Comparison of ENCODE assay signal across 8 cellular contexts in genomic region chr16:75097941-75098897, GRCh38. TPM values are rescaled to one million over a fixed set of nuclear protein-coding genes. Genes with fewer than 3 reads are reported as not detected.
A peak's percentile ranks its signal among the peaks of the same experiment; 100 is the strongest.
DNase-seq lines count a peak whose midpoint lies in the region; ATAC-seq, FAIRE-seq and TF ChIP-seq lines count a peak whose summit lies in the region.

No MANE protein-coding gene starts in this region.

- POLR2A ChIA-PET in GM12878 (lab: Charles Lee) = no interaction called here

- H2AFZ ChIP-seq in GM12878 (ENCODE audit: control insufficient read depth, low read depth, low read length) = no peak overlapping the region

- H3K4me3 ChIP-seq in GM12878 = no peak overlapping the region

- intact Hi-C loops in GM12878 (cut with micrococcal nuclease; ENCODE audit: unreplicated experiment) = no loop called here

- DNase-seq in T-helper 2 cell (peak; percentile 35 to 88 (median 70)), GM12878 (ENCODE audit: low read depth, low spot score) (no peak), NCI-H2081 treated with DMSO at 0.1 percent for 48 hours (lab: John Stamatoyannopoulos, UW) (no peak), NCI-H526 (lab: John Stamatoyannopoulos, UW) (no peak), middle frontal gyrus (ENCODE audit: extremely low spot score, low spot score) (no peak), GM19240 (ENCODE audit: insufficient read length, low spot score) (no peak)
- DNase-seq in stimulated activated CD4-positive, alpha-beta T cell treated with anti-CD3 and anti-CD28 coated beads, Interleukin-2, amount 100 ng/mL, for 4 hours (ENCODE audit: low read depth) = peak; percentile 59

- no peak overlapping the region for H3K27ac ChIP-seq in GM12878 (ENCODE audit: control insufficient read depth, insufficient read depth)

- TF ChIP-seq EP300 in GM12878 (IDR thresholded peaks at IDR 0.05; ENCODE audit: borderline replicate concordance in 1 of 2, control insufficient read depth in 1 of 2, low read depth in 2 of 2, low read length in 2 of 2) = no peak

- in situ Hi-C loops in GM12878 (cut with MboI) = no loop called here

- H3K36me3 ChIP-seq in GM12878 (ENCODE audit: control insufficient read depth in 2 of 2, insufficient read depth in 2 of 2, low read length in 1 of 2) = no peaks in the 10 kb centered on the region

- H3K4me2 ChIP-seq in GM12878 (ENCODE audit: control insufficient read depth, insufficient read depth) = no peak overlapping the region

- H4K20me1 ChIP-seq in GM12878 (ENCODE audit: control insufficient read depth, insufficient read depth) = no peaks in the 10 kb centered on the region

- no peaks in the 10 kb centered on the region for H3K27me3 ChIP-seq in GM12878 (replicated peaks in 1 of 2; ENCODE audit: control insufficient read depth in 2 of 2, insufficient read depth in 2 of 2, low read length in 1 of 2)

- 72% methylated on average over 15 of the region's 15 CpGs for WGBS in GM12878 (ENCODE audit: insufficient coverage, insufficient replicate concordance, low lambda C conversion rate, missing lambda C conversion rate)

- no peak for TF ChIP-seq POLR2A in GM12878 (IDR thresholded peaks at IDR 0.05; ENCODE audit: low read depth, low read length)

- H3K4me1 ChIP-seq in GM12878 (ENCODE audit: control insufficient read depth, insufficient read depth, low read length) = peaks cover 23% of the 10 kb centered on the region

- TF ChIP-seq RAD21 in GM12878 (IDR thresholded peaks at IDR 0.05; ENCODE audit: insufficient read depth, low read depth, low read length) = no peak

- no peaks in the 10 kb centered on the region; the same call in 1 of the 2 replicates for H3K79me2 ChIP-seq in GM12878 (ENCODE audit: control insufficient read depth, insufficient read depth, low read length)

- CTCF ChIA-PET in GM12878 (lab: Yijun Ruan, JAX) = interaction anchor here (1.1 to 2.1 kb wide), 2 partner anchors 10 to 13 kb away, joined by 7 read pairs; no protein-coding TSS in a partner anchor

- BruUV-seq in GM12878 (replicated peaks; lab: Mats Ljungman, UMichigan) = no TSS peak

- no peaks in the 10 kb centered on the region for H3K9me3 ChIP-seq in GM12878 (replicated peaks; ENCODE audit: control insufficient read depth, insufficient read depth, low read length)

- SMC1A ChIA-PET in GM12878 (lab: Charles Lee; ENCODE audit: uncharacterized antibody, unreplicated experiment) = interaction anchor here (0.9 to 1.7 kb wide), 3 partner anchors 13 to 235 kb away, joined by 3 to 4 read pairs (median 4); no protein-coding TSS in a partner anchor

- FAIRE-seq in GM12878 (lab: Jason Lieb, UNC) = no peak

- no peak overlapping the region for H3K9ac ChIP-seq in GM12878 (ENCODE audit: control insufficient read depth, insufficient read depth, low read length)

- no peak for TF ChIP-seq CTCF in GM12878 (IDR thresholded peaks at IDR 0.05 in 2 of 3, conservative IDR thresholded peaks at IDR 0.05 in 1 of 3; ENCODE audit: control insufficient read depth in 2 of 3, extremely low read depth in 1 of 3, insufficient read depth in 1 of 3, low read depth in 3 of 3, low read length in 3 of 3)

- ATAC-seq in GM21360 (IDR thresholded peaks at IDR 0.05; ENCODE audit: unreplicated experiment) (peak; percentile 63), GM12878 (peak; percentile 88)

- RAD21 ChIA-PET in GM12878 (lab: Charles Lee; ENCODE audit: unreplicated experiment) = interaction anchor here (0.5 to 0.9 kb wide), 4 partner anchors 10 to 68 kb away, joined by 3 to 5 read pairs (median 4); no protein-coding TSS in a partner anchor

TF ChIP-seq in GM12878, 131 proteins besides CTCF, POLR2A, EP300 and RAD21 (continues in another document):
- no peak for TF ChIP-seq USF2 (IDR thresholded peaks at IDR 0.05; ENCODE audit: borderline replicate concordance, low read depth, low read length)
- TF ChIP-seq EED (IDR thresholded peaks at IDR 0.05; ENCODE audit: low read depth) = peak; percentile 57
- no peak for TF ChIP-seq LARP7 (IDR thresholded peaks at IDR 0.05)
- TF ChIP-seq CREB1 (IDR thresholded peaks at IDR 0.05; ENCODE audit: low read depth) = peak; percentile 55; the same call in 1 of the 2 replicates
- TF ChIP-seq MYB (IDR thresholded peaks at IDR 0.05; ENCODE audit: borderline replicate concordance, low read depth, low read length) = no peak
- peak; percentile 72; the same call in 1 of the 2 replicates for TF ChIP-seq PAX5 (IDR thresholded peaks at IDR 0.05; ENCODE audit: borderline replicate concordance, low read depth, low read length)
- TF ChIP-seq MLLT1 (IDR thresholded peaks at IDR 0.05) = no peak
- no peak for TF ChIP-seq CHD2 (IDR thresholded peaks at IDR 0.05; ENCODE audit: borderline replicate concordance, low read depth, low read length)
- no peak for TF ChIP-seq SP1 (IDR thresholded peaks at IDR 0.05; ENCODE audit: low read depth, low read length)
- no peak for TF ChIP-seq RB1 (IDR thresholded peaks at IDR 0.05; ENCODE audit: borderline replicate concordance)
- TF ChIP-seq HSF1 (IDR thresholded peaks at IDR 0.05; ENCODE audit: low read depth, low read length) = no peak
- TF ChIP-seq MYC (IDR thresholded peaks at IDR 0.05; ENCODE audit: insufficient read depth, insufficient read length, insufficient replicate concordance, low read length, severe bottlenecking) = no peak
- peak; percentile 45; the same call in 1 of the 2 replicates for TF ChIP-seq CREM (IDR thresholded peaks at IDR 0.05; ENCODE audit: low read depth)
- no peak for TF ChIP-seq IRF4 (IDR thresholded peaks at IDR 0.05; ENCODE audit: low read depth, low read length)

RNA-seq across cellular contexts. Expression of gene LDHD, which starts 18.4 kb away (rescaled TPM):
- total RNA-seq in GM12878 (2013; cell fraction: nucleolus; rRNA removed) = not detected in 2 replicates
- total RNA-seq in GM12878 (2014; rRNA removed) = not detected in 2 replicates
- not detected in 2 replicates for total RNA-seq in GM12878 (2014; rRNA removed; fragmentation: Illumina TruSeq; extraction: Trizol)
- 0.10 TPM in 1 of 2 replicates, not detected in the other for total RNA-seq in GM12878 (2021)
- not detected for polyA plus RNA-seq in GM12878 (2011; ENCODE audit: low read depth)
- polyA plus RNA-seq in GM12878 (2011; rRNA removed) = not detected in 2 replicates
- polyA plus RNA-seq in GM12878 (2011; cell fraction: cytosol; rRNA removed) = not detected in 2 replicates
- not detected in 2 replicates for polyA plus RNA-seq in GM12878 (2011; cell fraction: nucleus; rRNA removed)
- polyA plus RNA-seq in GM12878 (2012) = not detected in 2 replicates
- not detected in 2 replicates for polyA plus RNA-seq in GM12878 (2014; fragmentation: Illumina TruSeq; extraction: Trizol)
- polyA plus RNA-seq in GM12878 (2014; fragmentation: Nextera tagmentation; extraction: Ambion mirVana) = not detected
- 0.04 and 0.12 TPM in 2 replicates for polyA plus RNA-seq in GM12878 (2014; rRNA removed)
- not detected for polyA plus RNA-seq in GM12878 (2016; fragmentation: Nextera tagmentation; extraction: Ambion mirVana)
- not detected in 2 replicates for polyA minus RNA-seq in GM12878 (2011; rRNA and poly(A)+ RNA removed)
- polyA minus RNA-seq in GM12878 (2011; cell fraction: cytosol; rRNA and poly(A)+ RNA removed) = not detected in 2 replicates
- polyA minus RNA-seq in GM12878 (2011; cell fraction: nucleus; rRNA and poly(A)+ RNA removed) = not detected in 2 replicates

RNA-seq across cellular contexts. Expression of gene ZFP1, which starts 50.1 kb away (rescaled TPM):
- total RNA-seq in GM12878 (2013; cell fraction: nucleolus; rRNA removed) = 17.0 and 17.3 TPM in 2 replicates
- total RNA-seq in GM12878 (2014; rRNA removed) = 12.8 and 15.1 TPM in 2 replicates
- total RNA-seq in GM12878 (2014; rRNA removed; fragmentation: Illumina TruSeq; extraction: Trizol) = 15.3 and 15.5 TPM in 2 replicates
- 13.5 and 14.5 TPM in 2 replicates for total RNA-seq in GM12878 (2021)
- polyA plus RNA-seq in GM12878 (2011; ENCODE audit: low read depth) = 3.3 TPM
- 16.4 and 21.8 TPM in 2 replicates for polyA plus RNA-seq in GM12878 (2011; rRNA removed)
- 6.4 and 6.8 TPM in 2 replicates for polyA plus RNA-seq in GM12878 (2011; cell fraction: cytosol; rRNA removed)
- 4.7 and 5.4 TPM in 2 replicates for polyA plus RNA-seq in GM12878 (2011; cell fraction: nucleus; rRNA removed)
- 7.7 and 10.3 TPM in 2 replicates for polyA plus RNA-seq in GM12878 (2012)
- polyA plus RNA-seq in GM12878 (2014; fragmentation: Illumina TruSeq; extraction: Trizol) = 12.4 and 14.1 TPM in 2 replicates
- polyA plus RNA-seq in GM12878 (2014; fragmentation: Nextera tagmentation; extraction: Ambion mirVana) = 1 to 10 TPM; 3.5 to 3.6 TPM
- polyA plus RNA-seq in GM12878 (2014; rRNA removed) = 4.9 and 6.4 TPM in 2 replicates
- polyA plus RNA-seq in GM12878 (2016; fragmentation: Nextera tagmentation; extraction: Ambion mirVana) = 10 to 100 TPM; 14.9 to 17.6 TPM
- 12.1 and 13.2 TPM in 2 replicates for polyA minus RNA-seq in GM12878 (2011; rRNA and poly(A)+ RNA removed)
- polyA minus RNA-seq in GM12878 (2011; cell fraction: cytosol; rRNA and poly(A)+ RNA removed) = 9.6 and 10.6 TPM in 2 replicates
- polyA minus RNA-seq in GM12878 (2011; cell fraction: nucleus; rRNA and poly(A)+ RNA removed) = 3.2 and 4.0 TPM in 2 replicates

Comparison
In these comparisons a context has a peak if more than half of its experiments do, and no peak if none do; other contexts are left out.
1. DNase-seq: peak in T-helper 2 cell (5 of 5) and stimulated activated CD4-positive, alpha-beta T cell treated with anti-CD3 and anti-CD28 coated beads, Interleukin-2, amount 100 ng/mL, for 4 hours (single experiment); none in GM12878 (single experiment), NCI-H2081 treated with DMSO at 0.1 percent for 48 hours (single experiment), NCI-H526 (0 of 2), middle frontal gyrus (single experiment) and GM19240 (single experiment).